In genomic region chr2:102181919-102182635, GRCh38 we compare ENCODE assay signal across 24 cellular contexts. TPM values are rescaled to one million over a fixed set of nuclear protein-coding genes. Genes with fewer than 3 reads are reported as not detected.
DNase-seq lines count a peak whose midpoint lies in the region; ATAC-seq, FAIRE-seq and TF ChIP-seq lines count a peak whose summit lies in the region.
"Had no signal": no experiment of that assay in that cellular context is flagged by ENCODE, and none has a peak within 500 bp of the region (broad histone marks: within the 10 kb centered on the region; RNA-seq: fewer than 3 reads in every experiment).

No MANE protein-coding gene starts in this region.

- WGBS in K562 (ENCODE audit: insufficient coverage, low coverage, missing lambda C conversion rate) = 37% methylated on average over 7 of the region's 7 CpGs
- 30 to 40% (median 34%) methylated on average over 7 of the region's 7 CpGs for WGBS in psoas muscle, 3 donors

- H3K79me2 ChIP-seq in K562 (ENCODE audit: control insufficient read depth, insufficient read depth, low read length) = no peaks in the 10 kb centered on the region

- no peak for TF ChIP-seq EP300 in K562 (IDR thresholded peaks at IDR 0.05; ENCODE audit: low read length)

- H3K27ac ChIP-seq in K562 (ENCODE audit: extremely low read depth, low read depth, low read length) (no peak overlapping the region), psoas muscle (peak overlapping the region; percentile 71)
- H3K27ac ChIP-seq: colonic mucosa, neutrophil, uterus, WERI-Rb-1 had no signal

- H3K4me1 ChIP-seq in K562 (replicated peaks in 1 of 2; ENCODE audit: control insufficient read depth in 2 of 2, insufficient read depth in 2 of 2, low read length in 2 of 2) = no peaks in the 10 kb centered on the region
- peaks cover 7% of the 10 kb centered on the region for H3K4me1 ChIP-seq in psoas muscle
- H3K4me1 ChIP-seq: colonic mucosa had no signal

- intact Hi-C loops in K562 (cut with micrococcal nuclease) = no loop called here
- intact Hi-C loops in left cardiac atrium (cut with DNase I) = no loop called here
- intact Hi-C loops in psoas muscle (cut with DNase I) = loop anchor here in 1 of 2 donors (10.0 kb wide), 1 partner anchor 173 kb away; the partner anchor contains the start of gene IL18R1

- no peak overlapping the region for H3K4me2 ChIP-seq in K562 (ENCODE audit: insufficient read depth, low read length)

- ATAC-seq in K562 = no peak
- peak; percentile 63 to 73 for ATAC-seq in left cardiac atrium
- peak; percentile 66 to 78 (median 70) for ATAC-seq in psoas muscle
- ATAC-seq in GM19397 (IDR thresholded peaks at IDR 0.05; ENCODE audit: unreplicated experiment) = no peak

- no peak for FAIRE-seq in K562 (lab: Jason Lieb, UNC)

- H3K36me3 ChIP-seq in K562 (ENCODE audit: control insufficient read depth, insufficient read depth, low read length) (no peaks in the 10 kb centered on the region), psoas muscle (ENCODE audit: insufficient read depth in 1 of 2, low read depth in 1 of 2) (peaks cover 0 to 12% of the 10 kb centered on the region in 2 donors), H7 (replicated peaks; ENCODE audit: control insufficient read depth, insufficient read depth, low read length) (no peaks in the 10 kb centered on the region)
- H3K36me3 ChIP-seq: colonic mucosa, uterus, WERI-Rb-1 had no signal

- no peak overlapping the region for H3K9ac ChIP-seq in K562 (ENCODE audit: insufficient read depth in 1 of 2, low read depth in 2 of 2, low read length in 2 of 2)

- TF ChIP-seq RAD21 in K562 (CRISPR knock-in tag; conservative IDR thresholded peaks at IDR 0.05 in 1 of 2, IDR thresholded peaks at IDR 0.05 in 1 of 2) = no peak

- H3K27me3 ChIP-seq in K562 (ENCODE audit: control insufficient read depth in 2 of 2, insufficient read depth in 2 of 2, low read length in 2 of 2) (no peaks in the 10 kb centered on the region), psoas muscle (ENCODE audit: insufficient read depth in 3 of 3, low read length in 2 of 3) (no peaks in the 10 kb centered on the region), H7 (ENCODE audit: control insufficient read depth, insufficient read depth, low read length) (peaks cover 7% of the 10 kb centered on the region; the same call in 1 of the 2 replicates)
- H3K27me3 ChIP-seq: colonic mucosa, uterus had no signal

- POLR2A ChIA-PET in K562 (lab: Yijun Ruan, JAX) = interaction anchor here (0.6 to 1.2 kb wide), 2 partner anchors 15 to 223 kb away, joined by 3 to 5 read pairs; no protein-coding TSS in a partner anchor

- BruUV-seq in K562 (replicated peaks; lab: Mats Ljungman, UMichigan) = no TSS peak

- TF ChIP-seq CTCF in K562 (IDR thresholded peaks at IDR 0.05 in 2 of 3, conservative IDR thresholded peaks at IDR 0.05 in 1 of 3; ENCODE audit: insufficient read depth in 2 of 3, low read depth in 1 of 3, low read length in 3 of 3) = no peak
- TF ChIP-seq CTCF in psoas muscle (IDR thresholded peaks at IDR 0.05) = no peak

- H2AFZ ChIP-seq in K562 (ENCODE audit: low read depth, low read length) = peak overlapping the region; percentile 19; the same call in 1 of the 2 replicates

- TF ChIP-seq POLR2A in K562 (conservative IDR thresholded peaks at IDR 0.05) = no peak

- no peaks in the 10 kb centered on the region for H3K9me3 ChIP-seq in K562 (replicated peaks; ENCODE audit: control insufficient read depth, insufficient read depth, low read depth, low read length)
- no peaks in the 10 kb centered on the region for H3K9me3 ChIP-seq in psoas muscle
- H3K9me3 ChIP-seq: colonic mucosa, neutrophil, uterus had no signal

- H3K4me3 ChIP-seq in K562 (no peak overlapping the region), psoas muscle (peak overlapping the region; percentile 13), H7 (ENCODE audit: insufficient read depth, low read depth, low read length) (no peak overlapping the region)
- H3K4me3 ChIP-seq: colonic mucosa, uterus had no signal

- CTCF ChIA-PET in K562 (lab: Yijun Ruan, JAX; ENCODE audit: low intra/inter-chr PET ratio) = no interaction called here

- in situ Hi-C loops in K562 (cut with MboI) = no loop called here

- H4K20me1 ChIP-seq in K562 (replicated peaks; ENCODE audit: control insufficient read depth, insufficient read depth, low read length) = no peaks in the 10 kb centered on the region

- H3K9me1 ChIP-seq in K562 (ENCODE audit: control insufficient read depth, insufficient read depth, low read length) = no peaks in the 10 kb centered on the region

- peak; percentile 21 for DNase-seq in Ammon's horn (ENCODE audit: low spot score)
- DNase-seq in K562 (ENCODE audit: extremely low read depth in 1 of 4, low spot score in 3 of 4) = no peak
- DNase-seq in left cardiac atrium = no peak
- no peak for DNase-seq in psoas muscle
- DNase-seq in GM19240 (ENCODE audit: insufficient read length, low spot score) = no peak
- DNase-seq in H7 = no peak
- no peak for DNase-seq in stimulated activated CD4-positive, alpha-beta T cell treated with anti-CD3 and anti-CD28 coated beads, Interleukin-2, amount 100 ng/mL, for 48 hours
- DNase-seq: activated CD4-positive, alpha-beta memory T cell treated with anti-CD3 and anti-CD28 coated beads, Interleukin-2, amount 10 ng/mL, durations not matched to agents 7 days and 5 days; activated naive CD4-positive, alpha-beta T cell treated with anti-CD3 and anti-CD28 coated beads for 36 hours; activated T-cell treated with anti-CD3 and anti-CD28 coated beads, Interleukin-2, amount 50 U/mL, for 1 hour; AML-193; colonic mucosa; EL; immature natural killer cell; Karpas-422; midbrain; NCI-H1092; NCI-H526 treated with DMSO at 0.1 percent for 48 hours; stimulated activated CD4-positive, alpha-beta T cell treated with anti-CD3 and anti-CD28 coated beads, Interleukin-1b, Interleukin-23, amount 100 ng/mL, for 48 hours; uterus; WERI-Rb-1 had no signal

TF ChIP-seq in K562, 482 proteins besides CTCF, POLR2A, EP300 and RAD21 (continues in another document):
- TF ChIP-seq NONO (IDR thresholded peaks at IDR 0.05; ENCODE audit: low read depth in 2 of 2, low read length in 1 of 2) (no peak), E2F1 (CRISPR knock-in tag; IDR thresholded peaks at IDR 0.05) (no peak), NR2C2 (CRISPR knock-in tag; IDR thresholded peaks at IDR 0.05) (peak; percentile 84; the same call in 1 of the 2 replicates), NR2C2 (tag; IDR thresholded peaks at IDR 0.05) (peak; percentile 94), NR2C1 (IDR thresholded peaks at IDR 0.05) (peak; percentile 93), NR2C1 (tag; IDR thresholded peaks at IDR 0.05) (peak; percentile 95)

RNA-seq across cellular contexts. Expression of gene IL1RL2, which starts 4.7 kb away (rescaled TPM):
- not detected in 2 replicates for total RNA-seq in K562 (2011; cell fraction: chromatin; rRNA removed; ENCODE audit: low replicate concordance)
- not detected in 2 replicates for total RNA-seq in K562 (2011; cell fraction: nucleolus; rRNA removed)
- not detected in 2 replicates for total RNA-seq in K562 (2011; cell fraction: nucleoplasm; rRNA removed)
- not detected in 2 replicates for total RNA-seq in K562 (2014; rRNA removed)
- not detected in 2 replicates for total RNA-seq in K562 (2014; rRNA removed; fragmentation: Illumina TruSeq; extraction: Trizol)
- total RNA-seq in K562 (2015; rRNA removed; fragmentation: Illumina TruSeq; extraction: Trizol) = not detected in 2 replicates
- total RNA-seq in K562 (2021) = not detected in 2 replicates
- polyA plus RNA-seq in K562 (2011; rRNA removed) = not detected in 2 replicates
- not detected in 2 replicates for polyA plus RNA-seq in K562 (2011; cell fraction: cytosol; rRNA removed)
- not detected in 2 replicates for polyA plus RNA-seq in K562 (2011; cell fraction: nucleus; rRNA removed)
- not detected in 2 replicates for polyA plus RNA-seq in K562 (2012)
- not detected in 2 replicates for polyA plus RNA-seq in K562 (2014; fragmentation: Illumina TruSeq; extraction: Trizol)
- not detected for polyA plus RNA-seq in K562 (2014; fragmentation: Nextera tagmentation; extraction: Ambion mirVana)
- not detected in 2 replicates for polyA plus RNA-seq in K562 (2014; rRNA removed)
- not detected in 2 replicates for polyA minus RNA-seq in K562 (2011; rRNA and poly(A)+ RNA removed)
- polyA minus RNA-seq in K562 (2011; cell fraction: cytosol; rRNA and poly(A)+ RNA removed) = not detected in 2 replicates
- polyA minus RNA-seq in K562 (2011; cell fraction: nucleus; rRNA and poly(A)+ RNA removed) = not detected in 2 replicates
- 1 to 10 TPM in 1 of 2 donors, under 1 TPM in 1; 0.15 to 1.4 TPM for total RNA-seq in left cardiac atrium
- under 1 TPM; 0.40 to 0.74 (median 0.56) TPM for total RNA-seq in psoas muscle
- polyA plus RNA-seq in psoas muscle = under 1 TPM; 0.27 to 0.74 (median 0.30) TPM
- total RNA-seq in H7 (2014; rRNA removed; shearing (Covaris generic)) = not detected in 2 replicates
- total RNA-seq: activated CD4-positive, alpha-beta memory T cell treated with anti-CD3 and anti-CD28 coated beads, Interleukin-2, amount 10 ng/mL, durations not matched to agents 7 days and 5 days; T-helper 1 cell treated with Interleukin-12 subunit alpha and Interleukin-12 subunit beta and Interleukin-4 antibody, amounts not matched to agents 30 ng/mL and 1 ng/mL, for 36 hours had no signal
- polyA plus RNA-seq: immature natural killer cell had no signal

RNA-seq across cellular contexts. Expression of gene IL1R1, which starts 39.5 kb away (rescaled TPM):
- total RNA-seq in K562 (2011; cell fraction: chromatin; rRNA removed; ENCODE audit: low replicate concordance) = 1.9 and 3.7 TPM in 2 replicates
- total RNA-seq in K562 (2011; cell fraction: nucleolus; rRNA removed) = 0.83 and 0.92 TPM in 2 replicates
- total RNA-seq in K562 (2011; cell fraction: nucleoplasm; rRNA removed) = 2.3 and 4.2 TPM in 2 replicates
- 0.90 and 1.00 TPM in 2 replicates for total RNA-seq in K562 (2014; rRNA removed)
- 1.4 and 2.2 TPM in 2 replicates for total RNA-seq in K562 (2014; rRNA removed; fragmentation: Illumina TruSeq; extraction: Trizol)
- 2.0 and 2.5 TPM in 2 replicates for total RNA-seq in K562 (2015; rRNA removed; fragmentation: Illumina TruSeq; extraction: Trizol)
- total RNA-seq in K562 (2021) = 1.6 and 2.5 TPM in 2 replicates
- 1.5 and 3.9 TPM in 2 replicates for polyA plus RNA-seq in K562 (2011; rRNA removed)
- polyA plus RNA-seq in K562 (2011; cell fraction: cytosol; rRNA removed) = 1.3 and 1.6 TPM in 2 replicates
- 0.83 and 1.3 TPM in 2 replicates for polyA plus RNA-seq in K562 (2011; cell fraction: nucleus; rRNA removed)
- 1.7 and 2.9 TPM in 2 replicates for polyA plus RNA-seq in K562 (2012)
- 2.6 and 2.9 TPM in 2 replicates for polyA plus RNA-seq in K562 (2014; fragmentation: Illumina TruSeq; extraction: Trizol)
- polyA plus RNA-seq in K562 (2014; fragmentation: Nextera tagmentation; extraction: Ambion mirVana) = 1 to 10 TPM in 1 of 2 experiments, under 1 TPM in 1; 0.81 to 1.2 TPM
- polyA plus RNA-seq in K562 (2014; rRNA removed) = 1.6 and 2.5 TPM in 2 replicates
- 1.5 and 2.4 TPM in 2 replicates for polyA minus RNA-seq in K562 (2011; rRNA and poly(A)+ RNA removed)
- polyA minus RNA-seq in K562 (2011; cell fraction: cytosol; rRNA and poly(A)+ RNA removed) = 1.1 and 3.4 TPM in 2 replicates
- polyA minus RNA-seq in K562 (2011; cell fraction: nucleus; rRNA and poly(A)+ RNA removed) = 0.78 and 0.81 TPM in 2 replicates
- 100 to 1,000 TPM in 1 of 2 donors, 10 to 100 TPM in 1; 60.8 to 124 TPM for total RNA-seq in left cardiac atrium
- 10 to 100 TPM; 15.9 to 39.8 (median 26.8) TPM for total RNA-seq in psoas muscle
- polyA plus RNA-seq in psoas muscle = 10 to 100 TPM; 10.4 to 14.3 (median 11.3) TPM
- 0.04 and 1.0 TPM in 2 replicates for total RNA-seq in H7 (2014; rRNA removed; shearing (Covaris generic))

Comparison
In these comparisons a context has a peak if more than half of its experiments do, and no peak if none do; other contexts are left out.
1. ATAC-seq: peak in left cardiac atrium (2 of 2) and psoas muscle (4 of 4); none in K562 (single experiment) and GM19397 (single experiment).